ENCODE assay signal across 8 cellular contexts in genomic region chr3:56467801-56468183, GRCh38. TPM values are rescaled to one million over a fixed set of nuclear protein-coding genes. Genes with fewer than 3 reads are reported as not detected.
DNase-seq lines count a peak whose midpoint lies in the region; ATAC-seq and TF ChIP-seq lines count a peak whose summit lies in the region.

No MANE protein-coding gene starts in this region.

- TF ChIP-seq POLR2A in esophagus squamous epithelium (IDR thresholded peaks at IDR 0.05): no peak

- peak overlapping the region; percentile 98 for H2AFZ ChIP-seq in neuron (ENCODE audit: low read depth, low read length)
- no peak overlapping the region for H2AFZ ChIP-seq in PC-9

- H3K9me2 ChIP-seq in PC-9 (ENCODE audit: insufficient read depth): no peaks in the 10 kb centered on the region

- H3K27ac ChIP-seq in esophagus squamous epithelium (no peak overlapping the region), PC-9 (no peak overlapping the region)

- H3K4me3 ChIP-seq in AG09309 (ENCODE audit: control insufficient read depth, low read depth, low read length): peak overlapping the region; percentile 28
- H3K4me3 ChIP-seq in esophagus squamous epithelium: peak overlapping the region; percentile 37 to 68 (median 47)
- H3K4me3 ChIP-seq in neuron (ENCODE audit: low read length): peak overlapping the region; percentile 90
- no peak overlapping the region for H3K4me3 ChIP-seq in PC-9

- H3K27me3 ChIP-seq in esophagus squamous epithelium: peaks cover 0 to 86% (median 2%) of the 10 kb centered on the region in 4 donors
- no peaks in the 10 kb centered on the region for H3K27me3 ChIP-seq in neuron (ENCODE audit: insufficient read depth, low read length)
- peaks cover 8% of the 10 kb centered on the region; the same call in 1 of the 2 replicates for H3K27me3 ChIP-seq in PC-9 (ENCODE audit: insufficient read depth, low read depth)

- H4K20me1 ChIP-seq in PC-9 (ENCODE audit: insufficient read depth): no peaks in the 10 kb centered on the region

- CTCF ChIA-PET in PC-9 (lab: Charles Lee): no interaction called here

- DNase-seq in AG09309 (ENCODE audit: low read depth): no peak
- DNase-seq in NCI-H2227 treated with DMSO at 0.1 percent for 48 hours (lab: John Stamatoyannopoulos, UW): peak; percentile 21
- no peak for DNase-seq in esophagus squamous epithelium (lab: John Stamatoyannopoulos, UW)
- DNase-seq in NCI-H446 (lab: John Stamatoyannopoulos, UW): no peak
- DNase-seq in mucosa of gallbladder (ENCODE audit: low spot score): no peak
- DNase-seq in PC-9: no peak

- BruUV-seq in PC-9 (replicated peaks; lab: Mats Ljungman, UMichigan): no TSS peak

- peaks cover 4 to 25% (median 6%) of the 10 kb centered on the region in 3 donors for H3K4me1 ChIP-seq in esophagus squamous epithelium
- peaks cover 6% of the 10 kb centered on the region for H3K4me1 ChIP-seq in neuron (ENCODE audit: insufficient read depth, low read length)
- H3K4me1 ChIP-seq in PC-9 (replicated peaks; ENCODE audit: insufficient read depth): no peaks in the 10 kb centered on the region

- intact Hi-C loops in esophagus squamous epithelium (cut with DNase I): no loop called here
- intact Hi-C loops in PC-9 (cut with micrococcal nuclease; ENCODE audit: unreplicated experiment): no loop called here

- POLR2A ChIA-PET in PC-9 (lab: Charles Lee; ENCODE audit: unreplicated experiment): no interaction called here

- H3K9me3 ChIP-seq in esophagus squamous epithelium: no peaks in the 10 kb centered on the region
- no peaks in the 10 kb centered on the region for H3K9me3 ChIP-seq in neuron (ENCODE audit: low read length)
- H3K9me3 ChIP-seq in PC-9 (ENCODE audit: insufficient read depth, low read depth): no peaks in the 10 kb centered on the region

- TF ChIP-seq CTCF in AG09309 (IDR thresholded peaks at IDR 0.05; ENCODE audit: control insufficient read depth, insufficient read depth, low read depth, low read length, missing control alignments): no peak
- no peak for TF ChIP-seq CTCF in esophagus squamous epithelium (IDR thresholded peaks at IDR 0.05)
- no peak for TF ChIP-seq CTCF in PC-9 (conservative IDR thresholded peaks at IDR 0.05)

- H3F3A ChIP-seq in PC-9 (ENCODE audit: insufficient read depth, low read depth): no peaks in the 10 kb centered on the region

- no peaks in the 10 kb centered on the region for H3K79me2 ChIP-seq in PC-9 (ENCODE audit: low read depth)

- 0 to 4% methylated on average over 11 to 13 of the region's 28 CpGs for WGBS in esophagus squamous epithelium, 2 donors

- ATAC-seq in GM18858 (IDR thresholded peaks at IDR 0.05; ENCODE audit: unreplicated experiment): no peak

- no peaks in the 10 kb centered on the region for H3K36me3 ChIP-seq in esophagus squamous epithelium
- no peaks in the 10 kb centered on the region for H3K36me3 ChIP-seq in neuron (ENCODE audit: insufficient read depth, low read length)
- no peaks in the 10 kb centered on the region for H3K36me3 ChIP-seq in PC-9 (ENCODE audit: low read depth)

- no peak overlapping the region for H3K4me2 ChIP-seq in PC-9

RNA-seq across cellular contexts. Expression of gene ERC2, which starts 0.5 kb away (rescaled TPM):
- 1 to 10 TPM in 2 of 4 donors, under 1 TPM in 2; 0.12 to 1.9 (median 0.86) TPM for total RNA-seq in esophagus squamous epithelium
- 4.2 TPM for total RNA-seq in mucosa of gallbladder
- 0.75 and 1.4 TPM in 2 replicates for total RNA-seq in PC-9 (2021)
